Comparison of ENCODE assay signal across 9 cellular contexts in genomic region chr20:35883778-35884540, GRCh38.
DNase-seq lines count a peak whose midpoint lies in the region; ATAC-seq and TF ChIP-seq lines count a peak whose summit lies in the region.
"Had no signal": no experiment of that assay in that cellular context is flagged by ENCODE, and none has a peak within 500 bp of the region (broad histone marks: within the 10 kb centered on the region; RNA-seq: fewer than 3 reads in every experiment).

No MANE protein-coding gene starts in this region.

- intact Hi-C loops in Caco-2 (cut with micrococcal nuclease; ENCODE audit: unreplicated experiment) = loop anchor here (1.0 to 5.0 kb wide), 9 partner anchors 29 to 421 kb away; partner anchors contain the start of genes NFS1, PHF20, RBM39 and ROMO1

- no peak overlapping the region for H3K9ac ChIP-seq in HUES48 (ENCODE audit: low read depth, low read length)

- no peaks in the 10 kb centered on the region for H3K27me3 Mint-ChIP-seq in Caco-2 (ENCODE audit: insufficient read depth, unreplicated experiment)
- H3K27me3 Mint-ChIP-seq: dendritic cell treated with granulocyte-macrophage colony-stimulating factor and Interleukin-4, amounts not matched to agents 40 ng/mL and 50 ng/mL, for 4 days had no signal

- TF ChIP-seq CTCF in Caco-2 (IDR thresholded peaks at IDR 0.05; ENCODE audit: insufficient read depth in 1 of 2, low read depth in 1 of 2, low read length in 1 of 2, severe bottlenecking in 1 of 2, unreplicated experiment in 1 of 2) = peak; percentile 94 to 96
- peak; percentile 98 for TF ChIP-seq CTCF in foreskin keratinocyte (conservative IDR thresholded peaks at IDR 0.05)
- TF ChIP-seq CTCF in omental fat pad (IDR thresholded peaks at IDR 0.05) = peak in 1 of 3 donors; percentile 84

- CTCF ChIA-PET in Caco-2 (lab: Charles Lee) = interaction anchor here (0.6 to 2.2 kb wide), 32 partner anchors 9 to 942 kb away, joined by 3 to 23 read pairs (median 4); partner anchors contain the start of genes PHF20, RBM39, ROMO1 and SCAND1

- H3K36me3 Mint-ChIP-seq in Caco-2 (ENCODE audit: insufficient read depth, unreplicated experiment) = peaks cover 30% of the 10 kb centered on the region

- H3K27me3 ChIP-seq in Caco-2 (replicated peaks; ENCODE audit: control insufficient read depth, insufficient read depth, low read length) (no peaks in the 10 kb centered on the region), HUES48 (ENCODE audit: control insufficient read depth, insufficient read depth, low read length) (no peaks in the 10 kb centered on the region), foreskin keratinocyte (no peaks in the 10 kb centered on the region)

- H3K4me3 ChIP-seq in Caco-2 (ENCODE audit: low read depth, low read length) (no peak overlapping the region), HUES48 (ENCODE audit: low read depth, low read length) (no peak overlapping the region)

- H3K27ac Mint-ChIP-seq in Caco-2 (ENCODE audit: unreplicated experiment) = peak overlapping the region; percentile 68
- H3K27ac Mint-ChIP-seq: dendritic cell treated with granulocyte-macrophage colony-stimulating factor and Interleukin-4, amounts not matched to agents 40 ng/mL and 50 ng/mL, for 4 days had no signal

- H3K4me3 Mint-ChIP-seq in Caco-2 (ENCODE audit: unreplicated experiment) = peak overlapping the region; percentile 13
- H3K4me3 Mint-ChIP-seq: dendritic cell treated with granulocyte-macrophage colony-stimulating factor and Interleukin-4, amounts not matched to agents 40 ng/mL and 50 ng/mL, for 4 days had no signal

- H3K27ac ChIP-seq in HUES48 (ENCODE audit: low read depth, low read length) (peak overlapping the region; percentile 11), foreskin keratinocyte (peak overlapping the region; percentile 83), substantia nigra (ENCODE audit: low read depth, low read length, poor library complexity, severe bottlenecking) (no peak overlapping the region)

- H3K4me1 Mint-ChIP-seq in Caco-2 (ENCODE audit: low read depth, unreplicated experiment) = peaks cover 7% of the 10 kb centered on the region

- H3K9me3 Mint-ChIP-seq in Caco-2 (ENCODE audit: unreplicated experiment) = no peaks in the 10 kb centered on the region
- H3K9me3 Mint-ChIP-seq: dendritic cell treated with granulocyte-macrophage colony-stimulating factor and Interleukin-4, amounts not matched to agents 40 ng/mL and 50 ng/mL, for 4 days had no signal

- H3K9me3 ChIP-seq in Caco-2 (no peaks in the 10 kb centered on the region), HUES48 (ENCODE audit: control insufficient read depth, insufficient read depth, low read length) (no peaks in the 10 kb centered on the region)

- ATAC-seq in foreskin keratinocyte (peak; percentile 95), omental fat pad (ENCODE audit: low FRiP score) (peak; percentile 96), GM18858 (IDR thresholded peaks at IDR 0.05; ENCODE audit: unreplicated experiment) (no peak)

- DNase-seq in Caco-2 (peak; percentile 88), SHP77 (lab: John Stamatoyannopoulos, UW) (peak; percentile 49 to 71), foreskin keratinocyte (peak; percentile 100), omental fat pad (ENCODE audit: low spot score) (peak; percentile 27), substantia nigra (lab: John Stamatoyannopoulos, UW) (peak in 43 of 49 donors; percentile 2 to 72 (median 45))
- DNase-seq in activated gamma-delta T cell treated with anti-CD3 and anti-CD28 coated beads, Interleukin-2, amount 50 U/mL, for 16 hours (ENCODE audit: low read depth) = peak; percentile 24

- POLR2A ChIA-PET in Caco-2 (lab: Charles Lee) = interaction anchor here (1.0 to 2.8 kb wide), 2 partner anchors 142 to 143 kb away, joined by 4 to 27 read pairs; partner anchors contain the start of gene RBM39

- no TSS peak for BruUV-seq in Caco-2 (replicated peaks; lab: Mats Ljungman, UMichigan)

- H3K4me1 ChIP-seq in Caco-2 (peaks cover 14% of the 10 kb centered on the region), HUES48 (ENCODE audit: control insufficient read depth, insufficient read depth, low read length) (no peaks in the 10 kb centered on the region), foreskin keratinocyte (peaks cover 29% of the 10 kb centered on the region)

- H3K36me3 ChIP-seq in Caco-2 (ENCODE audit: control insufficient read depth, insufficient read depth, low read length) (peaks cover 2% of the 10 kb centered on the region; the same call in 1 of the 2 replicates), HUES48 (ENCODE audit: control insufficient read depth, insufficient read depth, low read length) (peaks cover 6% of the 10 kb centered on the region)

Comparison
In these comparisons a context has a peak if more than half of its experiments do, and no peak if none do; other contexts are left out.
1. DNase-seq: peak in every context shown above with its lines; median percentile 100 in foreskin keratinocyte; 88 in Caco-2; 60 in SHP77; 45 in substantia nigra; 27 in omental fat pad; 24 in activated gamma-delta T cell treated with anti-CD3 and anti-CD28 coated beads, Interleukin-2, amount 50 U/mL, for 16 hours.